ENCODE assay signal across 1 cellular context in the genomic region with DNA sequence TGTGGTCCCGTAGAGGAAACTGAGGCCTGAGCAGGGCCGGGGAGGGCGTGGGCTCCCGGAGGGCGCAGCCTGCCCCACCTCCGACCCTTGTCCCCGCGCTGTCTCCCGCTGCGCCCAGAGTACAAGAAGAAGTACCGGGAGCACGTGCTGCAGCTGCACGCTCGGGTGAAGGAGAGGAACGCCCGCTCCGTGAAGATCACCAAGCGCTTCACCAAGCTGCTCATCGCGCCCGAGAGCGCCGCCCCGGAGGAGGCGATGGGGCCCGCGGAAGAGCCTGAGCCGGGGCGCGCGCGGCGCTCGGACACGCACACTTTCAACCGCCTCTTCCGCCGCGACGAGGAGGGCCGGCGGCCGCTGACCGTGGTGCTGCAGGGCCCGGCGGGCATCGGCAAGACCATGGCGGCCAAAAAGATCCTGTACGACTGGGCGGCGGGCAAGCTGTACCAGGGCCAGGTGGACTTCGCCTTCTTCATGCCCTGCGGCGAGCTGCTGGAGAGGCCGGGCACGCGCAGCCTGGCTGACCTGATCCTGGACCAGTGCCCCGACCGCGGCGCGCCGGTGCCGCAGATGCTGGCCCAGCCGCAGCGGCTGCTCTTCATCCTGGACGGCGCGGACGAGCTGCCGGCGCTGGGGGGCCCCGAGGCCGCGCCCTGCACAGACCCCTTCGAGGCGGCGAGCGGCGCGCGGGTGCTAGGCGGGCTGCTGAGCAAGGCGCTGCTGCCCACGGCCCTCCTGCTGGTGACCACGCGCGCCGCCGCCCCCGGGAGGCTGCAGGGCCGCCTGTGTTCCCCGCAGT.
TF ChIP-seq lines count a peak whose summit lies in the region.

No MANE protein-coding gene starts in this region.

TF ChIP-seq in K562, 482 proteins besides CTCF, POLR2A, EP300 and RAD21:
- TF ChIP-seq FIP1L1 (IDR thresholded peaks at IDR 0.05; ENCODE audit: low read depth, low read length, poor library complexity, severe bottlenecking) (peak; percentile 34), ZNF212 (CRISPR knock-in tag; IDR thresholded peaks at IDR 0.05) (no peak), SOX6 (IDR thresholded peaks at IDR 0.05) (no peak), FOXJ3 (CRISPR knock-in tag; IDR thresholded peaks at IDR 0.05) (no peak), RBFOX2 (IDR thresholded peaks at IDR 0.05; ENCODE audit: low read depth, low read length) (0 out of 2 replicates have a peak, but pooled peaks have one; percentile 17), ZC3H11A (IDR thresholded peaks at IDR 0.05; ENCODE audit: low read depth, low read length) (no peak), ZNF263 (CRISPR knock-in tag; IDR thresholded peaks at IDR 0.05; ENCODE audit: borderline replicate concordance) (no peak)
- TF ChIP-seq, protein P1, sequence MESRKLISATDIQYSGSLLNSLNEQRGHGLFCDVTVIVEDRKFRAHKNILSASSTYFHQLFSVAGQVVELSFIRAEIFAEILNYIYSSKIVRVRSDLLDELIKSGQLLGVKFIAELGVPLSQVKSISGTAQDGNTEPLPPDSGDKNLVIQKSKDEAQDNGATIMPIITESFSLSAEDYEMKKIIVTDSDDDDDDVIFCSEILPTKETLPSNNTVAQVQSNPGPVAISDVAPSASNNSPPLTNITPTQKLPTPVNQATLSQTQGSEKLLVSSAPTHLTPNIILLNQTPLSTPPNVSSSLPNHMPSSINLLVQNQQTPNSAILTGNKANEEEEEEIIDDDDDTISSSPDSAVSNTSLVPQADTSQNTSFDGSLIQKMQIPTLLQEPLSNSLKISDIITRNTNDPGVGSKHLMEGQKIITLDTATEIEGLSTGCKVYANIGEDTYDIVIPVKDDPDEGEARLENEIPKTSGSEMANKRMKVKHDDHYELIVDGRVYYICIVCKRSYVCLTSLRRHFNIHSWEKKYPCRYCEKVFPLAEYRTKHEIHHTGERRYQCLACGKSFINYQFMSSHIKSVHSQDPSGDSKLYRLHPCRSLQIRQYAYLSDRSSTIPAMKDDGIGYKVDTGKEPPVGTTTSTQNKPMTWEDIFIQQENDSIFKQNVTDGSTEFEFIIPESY (CRISPR knock-in tag; IDR thresholded peaks at IDR 0.05), result peak; percentile 87
